Comparison of ENCODE assay signal across 22 cellular contexts in genomic region chr11:28243057-28243456, GRCh38.
DNase-seq lines count a peak whose midpoint lies in the region; TF ChIP-seq lines count a peak whose summit lies in the region.
"Had no signal": no experiment of that assay in that cellular context is flagged by ENCODE, and none has a peak within 500 bp of the region (broad histone marks: within the 10 kb centered on the region; RNA-seq: fewer than 3 reads in every experiment).

No MANE protein-coding gene starts in this region.

- H3K79me2 ChIP-seq in ACC112 (ENCODE audit: control insufficient read depth, insufficient read depth, low read length, unreplicated experiment) = peaks cover 6% of the 10 kb centered on the region

- peak overlapping the region; percentile 54; the same call in 1 of the 2 replicates for H3K4me3 ChIP-seq in ACC112 (ENCODE audit: low read depth, low read length)
- H3K4me3 ChIP-seq in ascending aorta = peak overlapping the region; percentile 9 to 32
- H3K4me3 ChIP-seq in fibroblast of mammary gland (ENCODE audit: control insufficient read depth, low read depth, low read length) = no peak overlapping the region
- H3K4me3 ChIP-seq in skeletal muscle satellite cell (ENCODE audit: low read length) = peak overlapping the region; percentile 21
- no peak overlapping the region for H3K4me3 ChIP-seq in A673 (ENCODE audit: low read depth, low read length, poor library complexity, severe bottlenecking)
- H3K4me3 ChIP-seq: BLaER1, SJCRH30 had no signal

- BruUV-seq in A673 (replicated peaks; lab: Mats Ljungman, UMichigan) = no TSS peak

- H3K36me3 ChIP-seq in ACC112 (ENCODE audit: insufficient read depth, low read length) = no peaks in the 10 kb centered on the region
- no peaks in the 10 kb centered on the region for H3K36me3 ChIP-seq in ascending aorta
- no peaks in the 10 kb centered on the region for H3K36me3 ChIP-seq in skeletal muscle satellite cell (ENCODE audit: insufficient read depth, low read length)
- no peaks in the 10 kb centered on the region for H3K36me3 ChIP-seq in A673 (ENCODE audit: insufficient read depth, low read length, poor library complexity, severe bottlenecking)
- H3K36me3 ChIP-seq: BLaER1, SJCRH30 had no signal

- H3K9me3 ChIP-seq in ascending aorta (no peaks in the 10 kb centered on the region), skeletal muscle satellite cell (replicated peaks; ENCODE audit: low read length) (no peaks in the 10 kb centered on the region), A673 (ENCODE audit: low read depth, low read length, poor library complexity, severe bottlenecking) (no peaks in the 10 kb centered on the region)
- H3K9me3 ChIP-seq: SJCRH30 had no signal

- TF ChIP-seq CTCF in ascending aorta (IDR thresholded peaks at IDR 0.05) (no peak), fibroblast of mammary gland (conservative IDR thresholded peaks at IDR 0.05; ENCODE audit: control insufficient read depth, insufficient read depth, low read depth, low read length) (no peak), A673 (conservative IDR thresholded peaks at IDR 0.05; ENCODE audit: low read depth, low read length) (no peak)

- H3K4me2 ChIP-seq in skeletal muscle satellite cell (ENCODE audit: low read length) = peak overlapping the region; percentile 24
- H3K4me2 ChIP-seq: BLaER1, KMS-11 had no signal

- H3K27ac ChIP-seq in ACC112 (ENCODE audit: low read depth, low read length) = peak overlapping the region; percentile 76
- H3K27ac ChIP-seq in ascending aorta = peak overlapping the region; percentile 51 to 57
- H3K27ac ChIP-seq in A673 (ENCODE audit: low read depth, low read length, poor library complexity, severe bottlenecking) = no peak overlapping the region
- H3K27ac ChIP-seq: BLaER1, HL-60, KMS-11, SJCRH30 had no signal

- intact Hi-C loops in ascending aorta (cut with DNase I) (no loop called here), A673 (cut with micrococcal nuclease; ENCODE audit: unreplicated experiment) (no loop called here)

- peaks cover 18% of the 10 kb centered on the region for H3K4me1 ChIP-seq in ACC112 (ENCODE audit: control insufficient read depth, insufficient read depth, low read length, unreplicated experiment)
- H3K4me1 ChIP-seq in ascending aorta = no peaks in the 10 kb centered on the region
- peaks cover 26% of the 10 kb centered on the region for H3K4me1 ChIP-seq in skeletal muscle satellite cell (ENCODE audit: control insufficient read depth, insufficient read depth, low read length)
- H3K4me1 ChIP-seq in A673 (ENCODE audit: insufficient read depth, low read length, poor library complexity, severe bottlenecking) = no peaks in the 10 kb centered on the region
- H3K4me1 ChIP-seq: BLaER1, SJCRH30 had no signal

- peak overlapping the region; percentile 27 for H3K9ac ChIP-seq in skeletal muscle satellite cell (ENCODE audit: low read depth, low read length)
- H3K9ac ChIP-seq: BLaER1, KMS-11 had no signal

- CTCF ChIA-PET in A673 (lab: Charles Lee) = no interaction called here

- DNase-seq in ascending aorta (ENCODE audit: low spot score in 2 of 2) (no peak), fibroblast of mammary gland (ENCODE audit: low read depth) (peak; percentile 41), NCI-H2196 treated with DMSO at 0.1 percent for 48 hours (lab: John Stamatoyannopoulos, UW; ENCODE audit: unreplicated experiment) (no peak), SHP77 (lab: John Stamatoyannopoulos, UW) (no peak), A673 (ENCODE audit: low spot score) (no peak)
- DNase-seq: CD4-positive, alpha-beta memory T cell; DMS53; H9; MV-4-11; NCI-H1417; NCI-H187; NCI-H2107; NCI-H226; NCI-H526; PC-3; RPMI8226; SJCRH30 had no signal

- no peak overlapping the region for H2AFZ ChIP-seq in ACC112 (ENCODE audit: low read length, unreplicated experiment)

- H3K27me3 ChIP-seq in ACC112 (ENCODE audit: insufficient read depth, low read length) = no peaks in the 10 kb centered on the region
- H3K27me3 ChIP-seq in ascending aorta = no peaks in the 10 kb centered on the region
- no peaks in the 10 kb centered on the region for H3K27me3 ChIP-seq in skeletal muscle satellite cell (ENCODE audit: control insufficient read depth, insufficient read depth, low read length)
- H3K27me3 ChIP-seq in A673 (replicated peaks; ENCODE audit: insufficient read depth, low read depth, low read length, poor library complexity) = no peaks in the 10 kb centered on the region
- H3K27me3 ChIP-seq: BLaER1, SJCRH30 had no signal

- POLR2A ChIA-PET in A673 (lab: Charles Lee; ENCODE audit: low non-redundant PET) = no interaction called here

Comparison
In these comparisons a context has a peak if more than half of its experiments do, and no peak if none do; other contexts are left out.
1. H3K4me3 ChIP-seq: peak in ACC112 (single experiment), ascending aorta (2 of 2) and skeletal muscle satellite cell (single experiment); none in fibroblast of mammary gland (single experiment) and A673 (single experiment).